ENCODE assay signal across 1 cellular context in the genomic region with DNA sequence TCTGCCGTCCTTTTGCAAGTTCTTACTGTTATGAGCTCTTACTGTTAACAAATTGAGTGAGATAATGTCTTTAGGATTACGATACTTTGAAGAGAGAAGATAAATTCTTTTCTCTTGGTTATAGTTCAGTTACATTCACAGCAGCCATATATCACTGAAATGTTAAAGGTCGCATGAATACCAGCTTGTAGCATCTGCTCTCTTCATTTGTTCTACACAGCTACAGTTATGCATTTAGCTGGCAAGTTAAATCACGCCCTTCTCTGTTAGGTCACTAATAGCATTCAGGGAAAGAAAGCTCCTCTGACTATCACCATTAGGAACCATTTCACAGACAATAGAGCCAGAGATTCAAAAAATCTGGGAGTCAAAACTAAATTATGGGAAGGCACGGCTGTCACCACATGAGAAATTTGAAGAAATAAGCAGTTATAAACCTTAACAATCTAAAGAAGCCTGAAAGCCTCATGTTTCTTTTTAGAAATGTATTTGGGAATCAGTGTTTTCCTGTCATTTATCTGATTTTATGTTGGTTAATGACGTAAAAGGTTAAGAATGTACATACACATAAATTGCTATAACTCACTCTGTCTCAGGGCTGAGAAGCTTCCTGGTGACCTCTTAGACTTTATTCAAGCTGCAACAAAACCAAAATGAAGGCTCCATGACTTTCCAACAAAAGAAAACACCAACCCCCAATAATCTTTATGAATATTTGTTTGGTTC.
TF ChIP-seq lines count a peak whose summit lies in the region.

No MANE protein-coding gene starts in this region.

TF ChIP-seq in HepG2, 621 proteins besides CTCF, POLR2A, EP300 and RAD21 (continued from another document):
- TF ChIP-seq, protein P1, sequence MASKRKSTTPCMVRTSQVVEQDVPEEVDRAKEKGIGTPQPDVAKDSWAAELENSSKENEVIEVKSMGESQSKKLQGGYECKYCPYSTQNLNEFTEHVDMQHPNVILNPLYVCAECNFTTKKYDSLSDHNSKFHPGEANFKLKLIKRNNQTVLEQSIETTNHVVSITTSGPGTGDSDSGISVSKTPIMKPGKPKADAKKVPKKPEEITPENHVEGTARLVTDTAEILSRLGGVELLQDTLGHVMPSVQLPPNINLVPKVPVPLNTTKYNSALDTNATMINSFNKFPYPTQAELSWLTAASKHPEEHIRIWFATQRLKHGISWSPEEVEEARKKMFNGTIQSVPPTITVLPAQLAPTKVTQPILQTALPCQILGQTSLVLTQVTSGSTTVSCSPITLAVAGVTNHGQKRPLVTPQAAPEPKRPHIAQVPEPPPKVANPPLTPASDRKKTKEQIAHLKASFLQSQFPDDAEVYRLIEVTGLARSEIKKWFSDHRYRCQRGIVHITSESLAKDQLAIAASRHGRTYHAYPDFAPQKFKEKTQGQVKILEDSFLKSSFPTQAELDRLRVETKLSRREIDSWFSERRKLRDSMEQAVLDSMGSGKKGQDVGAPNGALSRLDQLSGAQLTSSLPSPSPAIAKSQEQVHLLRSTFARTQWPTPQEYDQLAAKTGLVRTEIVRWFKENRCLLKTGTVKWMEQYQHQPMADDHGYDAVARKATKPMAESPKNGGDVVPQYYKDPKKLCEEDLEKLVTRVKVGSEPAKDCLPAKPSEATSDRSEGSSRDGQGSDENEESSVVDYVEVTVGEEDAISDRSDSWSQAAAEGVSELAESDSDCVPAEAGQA (IDR thresholded peaks at IDR 0.05; ENCODE audit: low read depth): no peak
- TF ChIP-seq, protein P1 (CRISPR knock-in tag; IDR thresholded peaks at IDR 0.05; ENCODE audit: borderline replicate concordance): no peak
- TF ChIP-seq ZNF33B (CRISPR knock-in tag; IDR thresholded peaks at IDR 0.05) (no peak), HMG20B (CRISPR knock-in tag; conservative IDR thresholded peaks at IDR 0.05) (no peak), ZFP37 (CRISPR knock-in tag; IDR thresholded peaks at IDR 0.05; ENCODE audit: borderline replicate concordance) (no peak), YEATS4 (CRISPR knock-in tag; IDR thresholded peaks at IDR 0.05; ENCODE audit: borderline replicate concordance) (no peak), YY1 (IDR thresholded peaks at IDR 0.05; ENCODE audit: insufficient read depth, insufficient replicate concordance, low read depth, low read length) (no peak), XRCC5 (optimal IDR thresholded peaks at IDR 0.05; ENCODE audit: low read length) (no peak)
- TF ChIP-seq, protein P2, sequence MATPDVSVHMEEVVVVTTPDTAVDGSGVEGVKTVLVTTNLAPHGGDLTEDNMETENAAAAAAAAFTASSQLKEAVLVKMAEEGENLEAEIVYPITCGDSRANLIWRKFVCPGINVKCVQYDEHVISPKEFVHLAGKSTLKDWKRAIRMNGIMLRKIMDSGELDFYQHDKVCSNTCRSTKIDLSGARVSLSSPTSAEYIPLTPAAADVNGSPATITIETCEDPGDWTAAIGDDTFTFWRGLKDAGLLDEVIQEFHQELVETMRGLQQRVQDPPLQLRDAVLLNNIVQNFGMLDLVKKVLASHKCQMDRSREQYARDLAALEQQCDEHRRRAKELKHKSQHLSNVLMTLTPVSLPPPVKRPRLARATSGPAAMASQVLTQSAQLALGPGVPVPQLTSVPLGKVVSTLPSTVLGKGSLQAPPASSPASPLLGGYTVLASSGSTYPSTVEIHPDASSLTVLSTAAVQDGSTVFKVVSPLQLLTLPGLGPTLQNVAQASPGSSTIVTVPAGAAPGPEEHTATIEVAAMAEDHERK (CRISPR knock-in tag; IDR thresholded peaks at IDR 0.05; ENCODE audit: low read depth): no peak
- TF ChIP-seq, protein P3, sequence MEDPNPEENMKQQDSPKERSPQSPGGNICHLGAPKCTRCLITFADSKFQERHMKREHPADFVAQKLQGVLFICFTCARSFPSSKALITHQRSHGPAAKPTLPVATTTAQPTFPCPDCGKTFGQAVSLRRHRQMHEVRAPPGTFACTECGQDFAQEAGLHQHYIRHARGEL (CRISPR knock-in tag; IDR thresholded peaks at IDR 0.05): no peak
- TF ChIP-seq, protein P4, sequence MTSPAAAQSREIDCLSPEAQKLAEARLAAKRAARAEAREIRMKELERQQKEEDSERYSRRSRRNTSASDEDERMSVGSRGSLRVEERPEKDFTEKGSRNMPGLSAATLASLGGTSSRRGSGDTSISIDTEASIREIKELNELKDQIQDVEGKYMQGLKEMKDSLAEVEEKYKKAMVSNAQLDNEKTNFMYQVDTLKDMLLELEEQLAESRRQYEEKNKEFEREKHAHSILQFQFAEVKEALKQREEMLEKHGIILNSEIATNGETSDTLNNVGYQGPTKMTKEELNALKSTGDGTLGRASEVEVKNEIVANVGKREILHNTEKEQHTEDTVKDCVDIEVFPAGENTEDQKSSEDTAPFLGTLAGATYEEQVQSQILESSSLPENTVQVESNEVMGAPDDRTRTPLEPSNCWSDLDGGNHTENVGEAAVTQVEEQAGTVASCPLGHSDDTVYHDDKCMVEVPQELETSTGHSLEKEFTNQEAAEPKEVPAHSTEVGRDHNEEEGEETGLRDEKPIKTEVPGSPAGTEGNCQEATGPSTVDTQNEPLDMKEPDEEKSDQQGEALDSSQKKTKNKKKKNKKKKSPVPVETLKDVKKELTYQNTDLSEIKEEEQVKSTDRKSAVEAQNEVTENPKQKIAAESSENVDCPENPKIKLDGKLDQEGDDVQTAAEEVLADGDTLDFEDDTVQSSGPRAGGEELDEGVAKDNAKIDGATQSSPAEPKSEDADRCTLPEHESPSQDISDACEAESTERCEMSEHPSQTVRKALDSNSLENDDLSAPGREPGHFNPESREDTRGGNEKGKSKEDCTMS (CRISPR knock-in tag; conservative IDR thresholded peaks at IDR 0.05): no peak
